Comparison of ENCODE assay signal across 8 cellular contexts in the genomic region with DNA sequence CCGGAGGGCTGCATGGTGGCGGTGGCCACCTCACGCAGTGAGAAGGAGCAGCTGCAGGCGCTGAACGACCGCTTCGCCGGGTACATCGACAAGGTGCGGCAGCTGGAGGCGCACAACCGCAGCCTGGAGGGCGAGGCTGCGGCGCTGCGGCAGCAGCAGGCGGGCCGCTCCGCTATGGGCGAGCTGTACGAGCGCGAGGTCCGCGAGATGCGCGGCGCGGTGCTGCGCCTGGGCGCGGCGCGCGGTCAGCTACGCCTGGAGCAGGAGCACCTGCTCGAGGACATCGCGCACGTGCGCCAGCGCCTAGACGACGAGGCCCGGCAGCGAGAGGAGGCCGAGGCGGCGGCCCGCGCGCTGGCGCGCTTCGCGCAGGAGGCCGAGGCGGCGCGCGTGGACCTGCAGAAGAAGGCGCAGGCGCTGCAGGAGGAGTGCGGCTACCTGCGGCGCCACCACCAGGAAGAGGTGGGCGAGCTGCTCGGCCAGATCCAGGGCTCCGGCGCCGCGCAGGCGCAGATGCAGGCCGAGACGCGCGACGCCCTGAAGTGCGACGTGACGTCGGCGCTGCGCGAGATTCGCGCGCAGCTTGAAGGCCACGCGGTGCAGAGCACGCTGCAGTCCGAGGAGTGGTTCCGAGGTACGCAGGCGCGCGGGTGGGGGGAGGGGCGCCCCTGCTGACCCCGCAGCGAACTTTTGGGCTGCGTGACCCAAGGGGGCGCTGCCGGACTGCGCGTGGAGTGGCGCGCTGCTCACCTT. TPM values are rescaled to one million over a fixed set of nuclear protein-coding genes. Genes with fewer than 3 reads are reported as not detected.
DNase-seq lines count a peak whose midpoint lies in the region; ATAC-seq lines count a peak whose summit lies in the region.

No MANE protein-coding gene starts in this region.

- no peaks in the 10 kb centered on the region for H3K9me3 ChIP-seq in iPS-15b (ENCODE audit: control insufficient read depth, insufficient read depth, low read length)

- ATAC-seq in Right ventricle myocardium inferior (peak; percentile 40), GM19452 (IDR thresholded peaks at IDR 0.05; ENCODE audit: unreplicated experiment) (no peak), GM19351 (IDR thresholded peaks at IDR 0.05; ENCODE audit: unreplicated experiment) (no peak), GM19035 (IDR thresholded peaks at IDR 0.05; ENCODE audit: unreplicated experiment) (no peak)

- peaks cover 11% of the 10 kb centered on the region for H3K36me3 ChIP-seq in iPS-15b (ENCODE audit: control insufficient read depth, insufficient read depth, low read length)

- intact Hi-C loops in Right ventricle myocardium inferior (cut with DNase I) (no loop called here), cardiac septum (cut with DNase I) (no loop called here)

- peak overlapping the region; percentile 60 for H3K9ac ChIP-seq in iPS-15b (ENCODE audit: low read depth, low read length)

- no peak for DNase-seq in Right ventricle myocardium inferior (ENCODE audit: missing footprints)
- no peak for DNase-seq in cardiac septum (ENCODE audit: low spot score)
- peak in 32 of 56 donors; percentile 7 to 76 (median 42) for DNase-seq in amygdala (lab: John Stamatoyannopoulos, UW)
- peak; percentile 16 to 37 for DNase-seq in stimulated activated CD4-positive, alpha-beta T cell treated with anti-CD3 and anti-CD28 coated beads, Interleukin-15, amount 100 ng/mL, for 48 hours (ENCODE audit: low read depth in 2 of 2)

- H3K4me3 ChIP-seq in iPS-15b (ENCODE audit: low read depth, low read length) = peak overlapping the region; percentile 74

- H3K4me1 ChIP-seq in iPS-15b (ENCODE audit: control insufficient read depth, insufficient read depth, low read length) = peaks cover 14% of the 10 kb centered on the region

- peaks cover 35% of the 10 kb centered on the region for H3K27me3 ChIP-seq in iPS-15b (ENCODE audit: control insufficient read depth, insufficient read depth, low read length)

RNA-seq across cellular contexts. Expression of gene NEFH, which starts 0.7 kb away (rescaled TPM):
- 0.27 TPM for total RNA-seq in Right ventricle myocardium inferior
- 0.22 TPM for total RNA-seq in cardiac septum

RNA-seq across cellular contexts. Expression of gene RFPL1, which starts 42.3 kb away (rescaled TPM):
- not detected for total RNA-seq in Right ventricle myocardium inferior
- total RNA-seq in cardiac septum = not detected

Comparison
In these comparisons a context has a peak if more than half of its experiments do, and no peak if none do; other contexts are left out.
1. DNase-seq: peak in amygdala (32 of 56) and stimulated activated CD4-positive, alpha-beta T cell treated with anti-CD3 and anti-CD28 coated beads, Interleukin-15, amount 100 ng/mL, for 48 hours (2 of 2); none in Right ventricle myocardium inferior (single experiment) and cardiac septum (single experiment).